Comparison of ENCODE assay signal across 14 cellular contexts in the genomic region with DNA sequence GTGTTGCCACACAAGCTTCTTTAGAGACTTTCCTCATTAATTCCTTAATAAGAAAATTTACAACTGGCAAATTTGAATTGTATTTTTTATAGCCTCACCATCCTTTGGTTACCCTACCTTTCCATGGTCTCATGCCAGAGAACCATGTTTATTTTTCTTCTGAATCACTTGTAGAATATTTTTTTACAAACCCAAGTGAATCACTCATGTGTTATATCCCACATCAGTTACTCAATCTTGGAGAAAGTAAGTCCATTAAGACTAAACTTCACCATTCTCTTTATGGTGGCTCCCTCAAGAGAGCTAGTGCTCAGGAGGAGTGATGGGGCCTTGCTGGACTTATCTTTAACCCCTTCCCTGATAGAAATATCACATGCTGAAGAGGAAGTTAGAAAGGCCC.
DNase-seq lines count a peak whose midpoint lies in the region; ATAC-seq and TF ChIP-seq lines count a peak whose summit lies in the region.
"Had no signal": no experiment of that assay in that cellular context is flagged by ENCODE, and none has a peak within 500 bp of the region (broad histone marks: within the 10 kb centered on the region; RNA-seq: fewer than 3 reads in every experiment).

No MANE protein-coding gene starts in this region.

- peak; percentile 56 for DNase-seq in ACHN
- DNase-seq in LoVo (ENCODE audit: low spot score), result peak; percentile 48
- DNase-seq in astrocyte of the spinal cord (ENCODE audit: low read depth, low spot score), result peak; percentile 69
- peak; percentile 66 to 80 for DNase-seq in foreskin keratinocyte
- no peak for DNase-seq in stomach
- DNase-seq in NCI-H2196 treated with DMSO at 0.1 percent for 48 hours (lab: John Stamatoyannopoulos, UW; ENCODE audit: unreplicated experiment), result no peak
- DNase-seq in activated T-cell treated with anti-CD3 and anti-CD28 coated beads, Interleukin-2, amount 50 U/mL, for 1 hour, result no peak
- DNase-seq: activated CD4-positive, CD25-positive, alpha-beta regulatory T cell treated with anti-CD3 and anti-CD28 coated beads, Interleukin-2, amount 50 U/mL, for 72 hours; activated CD8-positive, alpha-beta memory T cell treated with anti-CD3 and anti-CD28 coated beads, Interleukin-2, amount 50 U/mL, for 48 hours; activated naive CD8-positive, alpha-beta T cell treated with anti-CD3 and anti-CD28 coated beads for 36 hours; NCI-H1092 treated with DMSO at 0.1 percent for 48 hours; NCI-H345 had no signal

- no peak for TF ChIP-seq POLR2A in stomach (IDR thresholded peaks at IDR 0.05)

- ATAC-seq in foreskin keratinocyte (no peak), HG03159 (IDR thresholded peaks at IDR 0.05; ENCODE audit: unreplicated experiment) (no peak)

- TF ChIP-seq CTCF in astrocyte of the spinal cord (IDR thresholded peaks at IDR 0.05; ENCODE audit: low read depth, low read length) (no peak), foreskin keratinocyte (conservative IDR thresholded peaks at IDR 0.05) (no peak), stomach (IDR thresholded peaks at IDR 0.05) (no peak)

- H3K4me1 ChIP-seq in foreskin keratinocyte, result peaks cover 61% of the 10 kb centered on the region
- peaks cover 21 to 28% (median 26%) of the 10 kb centered on the region in 4 donors for H3K4me1 ChIP-seq in stomach

- peak overlapping the region; percentile 21 for H3K27ac ChIP-seq in foreskin keratinocyte
- no peak overlapping the region for H3K27ac ChIP-seq in stomach
- H3K27ac ChIP-seq: esophagus muscularis mucosa had no signal

- H3K4me3 ChIP-seq in astrocyte of the spinal cord (ENCODE audit: low read depth, low read length) (no peak overlapping the region), stomach (no peak overlapping the region)
- H3K4me3 ChIP-seq: esophagus muscularis mucosa had no signal

- intact Hi-C loops in stomach (cut with DNase I; ENCODE audit: low total_unique reads), result no loop called here

- H3K27me3 ChIP-seq in foreskin keratinocyte (no peaks in the 10 kb centered on the region), stomach (no peaks in the 10 kb centered on the region)
- H3K27me3 ChIP-seq: esophagus muscularis mucosa had no signal

- peaks cover 0 to 2% (median 0%) of the 10 kb centered on the region in 4 donors for H3K36me3 ChIP-seq in stomach
- H3K36me3 ChIP-seq: esophagus muscularis mucosa had no signal

- no peak for TF ChIP-seq EP300 in stomach (IDR thresholded peaks at IDR 0.05)

- in situ Hi-C loops in ACHN (cut with HindIII; ENCODE audit: low pct_ligation_motif_present, low pct_unique_long_range_greater_than_20kb, low sequenced_read_pairs), result no loop called here
- in situ Hi-C loops in astrocyte of the spinal cord (cut with HindIII; ENCODE audit: low sequenced_read_pairs), result no loop called here

- no peaks in the 10 kb centered on the region for H3K9me3 ChIP-seq in stomach
- H3K9me3 ChIP-seq: esophagus muscularis mucosa had no signal

Comparison
In these comparisons a context has a peak if more than half of its experiments do, and no peak if none do; other contexts are left out.
1. DNase-seq: peak in ACHN (single experiment), LoVo (single experiment), astrocyte of the spinal cord (single experiment) and foreskin keratinocyte (2 of 2); none in stomach (single experiment), NCI-H2196 treated with DMSO at 0.1 percent for 48 hours (single experiment) and activated T-cell treated with anti-CD3 and anti-CD28 coated beads, Interleukin-2, amount 50 U/mL, for 1 hour (single experiment).